19 cellular contexts compared by ENCODE assay signal in the genomic region with DNA sequence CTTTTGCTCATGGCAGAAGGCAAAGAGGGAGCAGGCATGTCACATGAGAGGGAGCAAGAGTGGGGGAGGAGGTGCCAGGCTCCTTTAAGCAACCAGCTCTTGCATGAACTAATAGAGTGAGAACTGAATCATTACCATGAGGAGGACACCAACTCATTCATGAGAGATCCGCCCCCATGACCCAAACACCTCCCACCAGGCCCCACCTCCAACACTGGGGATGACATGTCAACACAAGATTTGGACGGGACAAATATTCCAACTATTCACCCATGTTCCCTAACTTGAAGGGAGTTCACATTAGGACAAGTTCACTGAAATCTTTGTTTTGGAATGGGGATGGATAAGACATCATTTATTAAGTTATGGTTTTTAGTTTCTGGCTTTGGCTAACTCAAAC.
DNase-seq lines count a peak whose midpoint lies in the region; ATAC-seq, FAIRE-seq and TF ChIP-seq lines count a peak whose summit lies in the region.
"Had no signal": no experiment of that assay in that cellular context is flagged by ENCODE, and none has a peak within 500 bp of the region (broad histone marks: within the 10 kb centered on the region; RNA-seq: fewer than 3 reads in every experiment).

No MANE protein-coding gene starts in this region.

- TF ChIP-seq POLR2A in breast epithelium (IDR thresholded peaks at IDR 0.05) (no peak), HepG2 (IDR thresholded peaks at IDR 0.05; ENCODE audit: insufficient read depth in 1 of 2, low read depth in 2 of 2, low read length in 2 of 2) (no peak)

- ATAC-seq in foreskin keratinocyte = peak; percentile 92
- peak; percentile 46 for ATAC-seq in HepG2
- ATAC-seq in activated CD8-positive, alpha-beta T cell treated with anti-CD3 and anti-CD28 coated beads for 36 hours = no peak
- no peak for ATAC-seq in activated CD4-positive, alpha-beta T cell treated with anti-CD3 and anti-CD28 coated beads for 36 hours
- ATAC-seq: PC-3 had no signal

- no peaks in the 10 kb centered on the region for H3K4me1 Mint-ChIP-seq in MCF 10A (ENCODE audit: insufficient read depth, unreplicated experiment)
- no peaks in the 10 kb centered on the region for H3K4me1 Mint-ChIP-seq in activated CD8-positive, alpha-beta T cell treated with anti-CD3 and anti-CD28 coated beads for 36 hours (ENCODE audit: low read depth)
- no peaks in the 10 kb centered on the region for H3K4me1 Mint-ChIP-seq in activated CD4-positive, alpha-beta T cell treated with anti-CD3 and anti-CD28 coated beads for 36 hours

- no peak for TF ChIP-seq RAD21 in HepG2 (CRISPR knock-in tag; IDR thresholded peaks at IDR 0.05)

- no peaks in the 10 kb centered on the region for H3K27me3 Mint-ChIP-seq in MCF 10A (ENCODE audit: insufficient read depth, unreplicated experiment)
- H3K27me3 Mint-ChIP-seq in activated CD8-positive, alpha-beta T cell treated with anti-CD3 and anti-CD28 coated beads for 36 hours = peaks cover 6% of the 10 kb centered on the region
- peaks cover 19% of the 10 kb centered on the region for H3K27me3 Mint-ChIP-seq in activated CD4-positive, alpha-beta T cell treated with anti-CD3 and anti-CD28 coated beads for 36 hours

- H3K27me3 ChIP-seq in breast epithelium (no peaks in the 10 kb centered on the region), foreskin keratinocyte (peaks cover 2% of the 10 kb centered on the region), HepG2 (ENCODE audit: control insufficient read depth in 1 of 2, insufficient read depth in 2 of 2, low read length in 2 of 2) (no peaks in the 10 kb centered on the region), tibial artery (no peaks in the 10 kb centered on the region)
- H3K27me3 ChIP-seq: BLaER1 treated with 17β-estradiol and CSF1 and Interleukin-3, amounts not matched to agents 10 nM and 100 nM had no signal

- H2AFZ ChIP-seq in HepG2 (ENCODE audit: low read length) = no peak overlapping the region

- peaks cover 15% of the 10 kb centered on the region for H3K9me3 Mint-ChIP-seq in MCF 10A (ENCODE audit: unreplicated experiment)
- H3K9me3 Mint-ChIP-seq in activated CD8-positive, alpha-beta T cell treated with anti-CD3 and anti-CD28 coated beads for 36 hours = peaks cover 3% of the 10 kb centered on the region
- peaks cover 6% of the 10 kb centered on the region for H3K9me3 Mint-ChIP-seq in activated CD4-positive, alpha-beta T cell treated with anti-CD3 and anti-CD28 coated beads for 36 hours (ENCODE audit: low read depth)

- H4K20me1 ChIP-seq in HepG2 (ENCODE audit: insufficient read depth, low read length) = no peaks in the 10 kb centered on the region
- H4K20me1 ChIP-seq: BLaER1 treated with 17β-estradiol and CSF1 and Interleukin-3, amounts not matched to agents 10 nM and 100 nM had no signal

- FAIRE-seq in HepG2 (lab: Jason Lieb, UNC) = no peak
- FAIRE-seq: GM18507 had no signal

- 34% methylated on average over 2 of the region's 2 CpGs for WGBS in HepG2 (ENCODE audit: low lambda C conversion rate)

- in situ Hi-C loops in HepG2 (cut with HindIII; ENCODE audit: extremely low pct_ligation_motif_present, low pct_unique_long_range_greater_than_20kb) = no loop called here

- peak in 1 of 2 experiments; percentile 6; a peak in 1 of 4 replicates for TF ChIP-seq EP300 in HepG2 (IDR thresholded peaks at IDR 0.05; ENCODE audit: low read depth in 2 of 2, low read length in 2 of 2)
- no peak for TF ChIP-seq EP300 in HepG2 (CRISPR knock-in tag; IDR thresholded peaks at IDR 0.05; ENCODE audit: borderline replicate concordance)

- no peak overlapping the region for H3K27ac ChIP-seq in breast epithelium
- H3K27ac ChIP-seq in foreskin keratinocyte = no peak overlapping the region
- H3K27ac ChIP-seq in HepG2 (ENCODE audit: extremely low read length, insufficient read depth, low read length) = no peak overlapping the region
- no peak overlapping the region for H3K27ac ChIP-seq in tibial artery
- H3K27ac ChIP-seq: 22Rv1; BLaER1 treated with 17β-estradiol and CSF1 and Interleukin-3, amounts not matched to agents 10 nM and 100 nM had no signal

- H3K27ac Mint-ChIP-seq in MCF 10A (ENCODE audit: low read depth, unreplicated experiment) = no peak overlapping the region
- H3K27ac Mint-ChIP-seq in activated CD8-positive, alpha-beta T cell treated with anti-CD3 and anti-CD28 coated beads for 36 hours = no peak overlapping the region
- H3K27ac Mint-ChIP-seq in activated CD4-positive, alpha-beta T cell treated with anti-CD3 and anti-CD28 coated beads for 36 hours = no peak overlapping the region

- H3K4me1 ChIP-seq in breast epithelium (no peaks in the 10 kb centered on the region), foreskin keratinocyte (peaks cover 11% of the 10 kb centered on the region), HepG2 (ENCODE audit: insufficient read depth, low read length) (peaks cover 41% of the 10 kb centered on the region), tibial artery (peaks cover 0 to 11% (median 0%) of the 10 kb centered on the region in 4 donors)

- intact Hi-C loops in MCF 10A (cut with micrococcal nuclease) (no loop called here), breast epithelium (cut with DNase I; ENCODE audit: low total_unique reads) (no loop called here), HepG2 (cut with micrococcal nuclease; ENCODE audit: unreplicated experiment) (no loop called here), tibial artery (cut with DNase I; ENCODE audit: low total_unique reads) (no loop called here)
- intact Hi-C loops in activated CD8-positive, alpha-beta T cell treated with anti-CD3 and anti-CD28 coated beads for 36 hours (cut with micrococcal nuclease) = no loop called here
- intact Hi-C loops in activated CD4-positive, alpha-beta T cell treated with anti-CD3 and anti-CD28 coated beads for 36 hours (cut with DNase I, micrococcal nuclease) = no loop called here

- H3K36me3 Mint-ChIP-seq in MCF 10A (ENCODE audit: insufficient read depth, unreplicated experiment) = no peaks in the 10 kb centered on the region
- no peaks in the 10 kb centered on the region for H3K36me3 Mint-ChIP-seq in activated CD8-positive, alpha-beta T cell treated with anti-CD3 and anti-CD28 coated beads for 36 hours (ENCODE audit: low read depth)
- no peaks in the 10 kb centered on the region for H3K36me3 Mint-ChIP-seq in activated CD4-positive, alpha-beta T cell treated with anti-CD3 and anti-CD28 coated beads for 36 hours (ENCODE audit: low read depth)

- H3K4me3 Mint-ChIP-seq in MCF 10A (ENCODE audit: unreplicated experiment) = no peak overlapping the region
- H3K4me3 Mint-ChIP-seq in activated CD8-positive, alpha-beta T cell treated with anti-CD3 and anti-CD28 coated beads for 36 hours = no peak overlapping the region
- H3K4me3 Mint-ChIP-seq in activated CD4-positive, alpha-beta T cell treated with anti-CD3 and anti-CD28 coated beads for 36 hours = no peak overlapping the region

- POLR2A ChIA-PET in MCF 10A (lab: Yijun Ruan, JAX) = interaction anchor here (0.7 to 1.1 kb wide), 2 partner anchors 23 to 43 kb away, joined by 3 to 4 read pairs; no protein-coding TSS in a partner anchor
- POLR2A ChIA-PET in HepG2 (lab: Yijun Ruan, JAX) = no interaction called here
- POLR2A ChIA-PET in activated CD8-positive, alpha-beta T cell treated with anti-CD3 and anti-CD28 coated beads for 36 hours (lab: Charles Lee) = no interaction called here
- POLR2A ChIA-PET in activated CD4-positive, alpha-beta T cell treated with anti-CD3 and anti-CD28 coated beads for 36 hours (lab: Charles Lee) = no interaction called here

- H3K4me3 ChIP-seq in breast epithelium (no peak overlapping the region), HepG2 (replicated peaks in 1 of 3; ENCODE audit: insufficient read depth in 1 of 3, low read depth in 2 of 3, low read length in 3 of 3) (no peak overlapping the region), tibial artery (no peak overlapping the region)
- H3K4me3 ChIP-seq: BLaER1 treated with 17β-estradiol and CSF1 and Interleukin-3, amounts not matched to agents 10 nM and 100 nM; HAP-1 had no signal

- no peak overlapping the region for H3K9ac ChIP-seq in HepG2 (ENCODE audit: insufficient read depth, low read depth, low read length)
- H3K9ac ChIP-seq: BLaER1 treated with 17β-estradiol and CSF1 and Interleukin-3, amounts not matched to agents 10 nM and 100 nM had no signal

- H3K36me3 ChIP-seq in breast epithelium = no peaks in the 10 kb centered on the region
- no peaks in the 10 kb centered on the region for H3K36me3 ChIP-seq in HepG2 (replicated peaks in 1 of 2; ENCODE audit: control insufficient read depth in 1 of 2, insufficient read depth in 2 of 2, low read length in 2 of 2)
- no peaks in the 10 kb centered on the region for H3K36me3 ChIP-seq in tibial artery
- H3K36me3 ChIP-seq: BLaER1 treated with 17β-estradiol and CSF1 and Interleukin-3, amounts not matched to agents 10 nM and 100 nM; HAP-1 had no signal

- DNase-seq in MCF 10A (ENCODE audit: unreplicated experiment) = peak; percentile 9
- DNase-seq in breast epithelium (ENCODE audit: low spot score in 2 of 2) = no peak
- DNase-seq in foreskin keratinocyte = peak; percentile 70 to 84
- peak; percentile 46 for DNase-seq in HepG2 (ENCODE audit: low spot score)
- DNase-seq in tibial artery = peak; percentile 58 to 75
- no peak for DNase-seq in activated CD8-positive, alpha-beta T cell treated with anti-CD3 and anti-CD28 coated beads for 36 hours
- DNase-seq in activated CD4-positive, alpha-beta T cell treated with anti-CD3 and anti-CD28 coated beads for 36 hours = no peak
- DNase-seq in GM03348 (ENCODE audit: low spot score) = no peak
- DNase-seq: DMS153, MM.1S, NCI-H187 treated with DMSO at 0.1 percent for 48 hours, NCI-H2171, NCI-H446 treated with DMSO at 0.1 percent for 48 hours, NCI-H748 treated with DMSO at 0.1 percent for 48 hours, PC-3 had no signal

- peak overlapping the region; percentile 25 for H3K4me2 ChIP-seq in HepG2 (ENCODE audit: low read depth, low read length)
- H3K4me2 ChIP-seq: BLaER1 treated with 17β-estradiol and CSF1 and Interleukin-3, amounts not matched to agents 10 nM and 100 nM had no signal

- BruUV-seq in MCF 10A (replicated peaks; lab: Mats Ljungman, UMichigan) (no TSS peak), HepG2 (replicated peaks; lab: Mats Ljungman, UMichigan) (no TSS peak)

- CTCF ChIA-PET in MCF 10A (lab: Yijun Ruan, JAX) = interaction anchor here (0.6 to 1.1 kb wide), 5 partner anchors 12 to 1778 kb away, joined by 3 to 5 read pairs (median 3); no protein-coding TSS in a partner anchor
- CTCF ChIA-PET in HepG2 (lab: Yijun Ruan, JAX; ENCODE audit: low intra/inter-chr PET ratio, low total read pairs) = no interaction called here
- CTCF ChIA-PET in activated CD8-positive, alpha-beta T cell treated with anti-CD3 and anti-CD28 coated beads for 36 hours (lab: Charles Lee) = interaction anchor here (1.2 kb wide), 1 partner anchor 211 kb away, joined by 3 read pairs; no protein-coding TSS in a partner anchor
- CTCF ChIA-PET in activated CD4-positive, alpha-beta T cell treated with anti-CD3 and anti-CD28 coated beads for 36 hours (lab: Charles Lee) = interaction anchor here (0.9 to 1.0 kb wide), 2 partner anchors 616 to 704 kb away, joined by 3 to 5 read pairs; no protein-coding TSS in a partner anchor

- TF ChIP-seq CTCF in MCF 10A (IDR thresholded peaks at IDR 0.05; ENCODE audit: unreplicated experiment) (no peak), breast epithelium (IDR thresholded peaks at IDR 0.05) (no peak), foreskin keratinocyte (conservative IDR thresholded peaks at IDR 0.05) (no peak), HepG2 (CRISPR knock-in tag; IDR thresholded peaks at IDR 0.05) (no peak), tibial artery (IDR thresholded peaks at IDR 0.05) (no peak)
- no peak for TF ChIP-seq CTCF in activated CD8-positive, alpha-beta T cell treated with anti-CD3 and anti-CD28 coated beads for 36 hours (IDR thresholded peaks at IDR 0.05)

- no peaks in the 10 kb centered on the region for H3K79me2 ChIP-seq in HepG2 (ENCODE audit: insufficient read depth, low read length)

- H3K9me3 ChIP-seq in breast epithelium (peaks cover 4 to 12% of the 10 kb centered on the region in 2 donors), HepG2 (ENCODE audit: low read length) (0 out of 2 replicates have a peak, but pooled peaks cover 7% of the 10 kb centered on the region), tibial artery (peaks cover 0 to 6% (median 2%) of the 10 kb centered on the region in 3 donors)
- H3K9me3 ChIP-seq: HAP-1 had no signal

Comparison
In these comparisons a context has a peak if more than half of its experiments do, and no peak if none do; other contexts are left out.
1. DNase-seq: peak in MCF 10A (single experiment), foreskin keratinocyte (2 of 2), HepG2 (single experiment) and tibial artery (2 of 2); none in breast epithelium (0 of 2), activated CD8-positive, alpha-beta T cell treated with anti-CD3 and anti-CD28 coated beads for 36 hours (single experiment), activated CD4-positive, alpha-beta T cell treated with anti-CD3 and anti-CD28 coated beads for 36 hours (single experiment) and GM03348 (single experiment).
2. ATAC-seq: peak in foreskin keratinocyte (single experiment) and HepG2 (single experiment); none in activated CD8-positive, alpha-beta T cell treated with anti-CD3 and anti-CD28 coated beads for 36 hours (single experiment) and activated CD4-positive, alpha-beta T cell treated with anti-CD3 and anti-CD28 coated beads for 36 hours (single experiment).